Comparison of ENCODE assay signal across 17 cellular contexts in genomic region chr3:24405057-24405456, GRCh38.
DNase-seq lines count a peak whose midpoint lies in the region; ATAC-seq, FAIRE-seq and TF ChIP-seq lines count a peak whose summit lies in the region.
"Had no signal": no experiment of that assay in that cellular context is flagged by ENCODE, and none has a peak within 500 bp of the region (broad histone marks: within the 10 kb centered on the region; RNA-seq: fewer than 3 reads in every experiment).

No MANE protein-coding gene starts in this region.

- TF ChIP-seq CTCF in liver (IDR thresholded peaks at IDR 0.05; ENCODE audit: low read depth, low read length, missing input control) = no peak
- no peak for TF ChIP-seq CTCF in HepG2 (CRISPR knock-in tag; IDR thresholded peaks at IDR 0.05)

- no peaks in the 10 kb centered on the region for H3K36me3 Mint-ChIP-seq in naive thymus-derived CD4-positive, alpha-beta T cell
- H3K36me3 Mint-ChIP-seq: CD4-positive, CD25-positive, alpha-beta regulatory T cell; IgD-negative memory B cell had no signal

- H3K4me3 ChIP-seq in liver (ENCODE audit: low read depth in 1 of 3, low read length in 3 of 3) = no peak overlapping the region
- H3K4me3 ChIP-seq in HepG2 (replicated peaks in 1 of 3; ENCODE audit: insufficient read depth in 1 of 3, low read depth in 2 of 3, low read length in 3 of 3) = no peak overlapping the region
- no peak overlapping the region for H3K4me3 ChIP-seq in naive thymus-derived CD4-positive, alpha-beta T cell (ENCODE audit: low read length)
- H3K4me3 ChIP-seq: BLaER1 treated with 17β-estradiol and CSF1 and Interleukin-3, amounts not matched to agents 10 nM and 100 nM; GM23248 had no signal

- no peaks in the 10 kb centered on the region for H3K4me1 Mint-ChIP-seq in naive thymus-derived CD4-positive, alpha-beta T cell
- H3K4me1 Mint-ChIP-seq: CD4-positive, CD25-positive, alpha-beta regulatory T cell had no signal

- CTCF ChIA-PET in HepG2 (lab: Yijun Ruan, JAX; ENCODE audit: low intra/inter-chr PET ratio, low total read pairs) = no interaction called here
- CTCF ChIA-PET in naive thymus-derived CD4-positive, alpha-beta T cell (lab: Charles Lee) = no interaction called here

- peaks cover 2% of the 10 kb centered on the region for H3K79me2 ChIP-seq in HepG2 (ENCODE audit: insufficient read depth, low read length)

- intact Hi-C loops in HepG2 (cut with micrococcal nuclease; ENCODE audit: unreplicated experiment) = no loop called here
- intact Hi-C loops in left colon (cut with DNase I, micrococcal nuclease) = no loop called here
- intact Hi-C loops in naive thymus-derived CD4-positive, alpha-beta T cell (cut with micrococcal nuclease) = no loop called here
- intact Hi-C loops in sciatic nerve (cut with DNase I) = no loop called here

- no peak for TF ChIP-seq POLR2A in HepG2 (IDR thresholded peaks at IDR 0.05; ENCODE audit: insufficient read depth in 1 of 2, low read depth in 2 of 2, low read length in 2 of 2)

- no TSS peak for BruUV-seq in HepG2 (replicated peaks; lab: Mats Ljungman, UMichigan)

- no peak overlapping the region for H2AFZ ChIP-seq in HepG2 (ENCODE audit: low read length)
- H2AFZ ChIP-seq: GM23248 had no signal

- POLR2A ChIA-PET in HepG2 (lab: Yijun Ruan, JAX) = no interaction called here
- POLR2A ChIA-PET in naive thymus-derived CD4-positive, alpha-beta T cell (lab: Charles Lee) = no interaction called here

- H3K9ac ChIP-seq in liver (ENCODE audit: low read depth in 1 of 2, low read length in 2 of 2) (no peak overlapping the region), HepG2 (ENCODE audit: insufficient read depth, low read depth, low read length) (no peak overlapping the region)
- H3K9ac ChIP-seq: BLaER1 treated with 17β-estradiol and CSF1 and Interleukin-3, amounts not matched to agents 10 nM and 100 nM; GM23248 had no signal

- no peak for TF ChIP-seq EP300 in HepG2 (IDR thresholded peaks at IDR 0.05; ENCODE audit: low read depth in 2 of 2, low read length in 2 of 2)
- no peak for TF ChIP-seq EP300 in HepG2 (CRISPR knock-in tag; IDR thresholded peaks at IDR 0.05; ENCODE audit: borderline replicate concordance)

- H3K4me2 ChIP-seq in HepG2 (ENCODE audit: low read depth, low read length) = no peak overlapping the region
- H3K4me2 ChIP-seq: BLaER1 treated with 17β-estradiol and CSF1 and Interleukin-3, amounts not matched to agents 10 nM and 100 nM had no signal

- no peak for DNase-seq in HepG2 (ENCODE audit: low spot score)
- DNase-seq in RPMI8226 = peak; percentile 36
- DNase-seq in left colon = no peak
- DNase-seq in naive thymus-derived CD4-positive, alpha-beta T cell = no peak
- DNase-seq in sciatic nerve (ENCODE audit: low spot score) = no peak
- DNase-seq in activated CD4-positive, alpha-beta T cell treated with anti-CD3 and anti-CD28 coated beads for 1 hour = no peak
- DNase-seq: ACHN; CD4-positive, CD25-positive, alpha-beta regulatory T cell; DMS53; GF-D8; GM23248 had no signal

- H3K36me3 ChIP-seq in liver (ENCODE audit: control insufficient read depth in 4 of 4, insufficient read depth in 3 of 4, low read depth in 1 of 4, low read length in 3 of 4) (no peaks in the 10 kb centered on the region), HepG2 (replicated peaks in 1 of 2; ENCODE audit: control insufficient read depth in 1 of 2, insufficient read depth in 2 of 2, low read length in 2 of 2) (no peaks in the 10 kb centered on the region)
- H3K36me3 ChIP-seq in naive thymus-derived CD4-positive, alpha-beta T cell (ENCODE audit: control insufficient read depth in 2 of 3, insufficient read depth in 3 of 3, low read length in 3 of 3) = no peaks in the 10 kb centered on the region
- H3K36me3 ChIP-seq: BLaER1 treated with 17β-estradiol and CSF1 and Interleukin-3, amounts not matched to agents 10 nM and 100 nM had no signal

- H3K4me1 ChIP-seq in liver (ENCODE audit: control insufficient read depth in 4 of 4, insufficient read depth in 4 of 4, low read length in 3 of 4) = peaks cover 1 to 20% (median 15%) of the 10 kb centered on the region in 4 donors
- H3K4me1 ChIP-seq in HepG2 (ENCODE audit: insufficient read depth, low read length) = peaks cover 11% of the 10 kb centered on the region; the same call in 1 of the 2 replicates
- no peaks in the 10 kb centered on the region for H3K4me1 ChIP-seq in naive thymus-derived CD4-positive, alpha-beta T cell (ENCODE audit: control insufficient read depth in 2 of 2, insufficient read depth in 2 of 2, low read length in 2 of 2)
- H3K4me1 ChIP-seq: BLaER1 treated with 17β-estradiol and CSF1 and Interleukin-3, amounts not matched to agents 10 nM and 100 nM had no signal

- in situ Hi-C loops in HepG2 (cut with HindIII; ENCODE audit: extremely low pct_ligation_motif_present, low pct_unique_long_range_greater_than_20kb) = no loop called here

- H3K27me3 ChIP-seq in liver (ENCODE audit: control insufficient read depth in 4 of 4, insufficient read depth in 4 of 4, low read length in 3 of 4) (no peaks in the 10 kb centered on the region), HepG2 (ENCODE audit: control insufficient read depth in 1 of 2, insufficient read depth in 2 of 2, low read length in 2 of 2) (no peaks in the 10 kb centered on the region)
- H3K27me3 ChIP-seq in naive thymus-derived CD4-positive, alpha-beta T cell (ENCODE audit: control insufficient read depth in 2 of 2, insufficient read depth in 2 of 2, low read length in 2 of 2) = no peaks in the 10 kb centered on the region
- H3K27me3 ChIP-seq: BLaER1 treated with 17β-estradiol and CSF1 and Interleukin-3, amounts not matched to agents 10 nM and 100 nM had no signal

- H3K4me3 Mint-ChIP-seq in naive thymus-derived CD4-positive, alpha-beta T cell = no peak overlapping the region
- H3K4me3 Mint-ChIP-seq: CD4-positive, CD25-positive, alpha-beta regulatory T cell; IgD-negative memory B cell had no signal

- H3K9me3 ChIP-seq in liver (ENCODE audit: control insufficient read depth in 4 of 4, low read length in 3 of 4) = no peaks in the 10 kb centered on the region
- H3K9me3 ChIP-seq in HepG2 (ENCODE audit: low read length) = peaks cover 4% of the 10 kb centered on the region
- H3K9me3 ChIP-seq in naive thymus-derived CD4-positive, alpha-beta T cell (ENCODE audit: control insufficient read depth in 2 of 3, low read length in 3 of 3) = no peaks in the 10 kb centered on the region
- H3K9me3 ChIP-seq: BLaER1 treated with 17β-estradiol and CSF1 and Interleukin-3, amounts not matched to agents 10 nM and 100 nM had no signal

- TF ChIP-seq RAD21 in liver (IDR thresholded peaks at IDR 0.05) (no peak), HepG2 (CRISPR knock-in tag; IDR thresholded peaks at IDR 0.05) (no peak)

- no peaks in the 10 kb centered on the region for H3K27me3 Mint-ChIP-seq in naive thymus-derived CD4-positive, alpha-beta T cell
- H3K27me3 Mint-ChIP-seq: CD4-positive, CD25-positive, alpha-beta regulatory T cell; IgD-negative memory B cell had no signal

- H3K9me3 Mint-ChIP-seq in naive thymus-derived CD4-positive, alpha-beta T cell = peaks cover 0 to 1% (median 0%) of the 10 kb centered on the region in 11 donors
- H3K9me3 Mint-ChIP-seq: IgD-negative memory B cell had no signal

- H3K27ac Mint-ChIP-seq in naive thymus-derived CD4-positive, alpha-beta T cell = no peak overlapping the region
- H3K27ac Mint-ChIP-seq: CD4-positive, CD25-positive, alpha-beta regulatory T cell; IgD-negative memory B cell had no signal

- 51% methylated on average over 4 of the region's 4 CpGs for WGBS in liver
- WGBS in HepG2 (ENCODE audit: low lambda C conversion rate) = 95% methylated on average over 4 of the region's 4 CpGs

- ATAC-seq in HepG2 (no peak), left colon (peak; percentile 66), sciatic nerve (no peak)
- no peak for ATAC-seq in naive thymus-derived CD4-positive, alpha-beta T cell
- ATAC-seq: HCT116 had no signal

- no peak for FAIRE-seq in HepG2 (lab: Jason Lieb, UNC)
- FAIRE-seq: GM18507, H54 had no signal

- H4K20me1 ChIP-seq in HepG2 (ENCODE audit: insufficient read depth, low read length) = no peaks in the 10 kb centered on the region
- H4K20me1 ChIP-seq: BLaER1 treated with 17β-estradiol and CSF1 and Interleukin-3, amounts not matched to agents 10 nM and 100 nM had no signal

- H3K27ac ChIP-seq in liver (ENCODE audit: low read depth in 1 of 2, low read length in 2 of 2) (peak overlapping the region; percentile 32), HepG2 (ENCODE audit: extremely low read length, insufficient read depth, low read length) (no peak overlapping the region)
- H3K27ac ChIP-seq in naive thymus-derived CD4-positive, alpha-beta T cell (ENCODE audit: low read depth, low read length) = no peak overlapping the region
- H3K27ac ChIP-seq: BLaER1 treated with 17β-estradiol and CSF1 and Interleukin-3, amounts not matched to agents 10 nM and 100 nM; GM23248 had no signal

TF ChIP-seq in liver, 16 proteins besides CTCF, POLR2A, EP300 and RAD21 (continues in another document):
- no peak for TF ChIP-seq HNF4A (conservative IDR thresholded peaks at IDR 0.05)
- no peak for TF ChIP-seq MAX (IDR thresholded peaks at IDR 0.05)

TF ChIP-seq in HepG2, 621 proteins besides CTCF, POLR2A, EP300 and RAD21 (continues in another document):
- TF ChIP-seq NONO (IDR thresholded peaks at IDR 0.05) = no peak
- no peak for TF ChIP-seq NONO (CRISPR knock-in tag; conservative IDR thresholded peaks at IDR 0.05)
- no peak for TF ChIP-seq ZFAT (CRISPR knock-in tag; conservative IDR thresholded peaks at IDR 0.05)
- no peak for TF ChIP-seq ZC3H4 (CRISPR knock-in tag; IDR thresholded peaks at IDR 0.05; ENCODE audit: borderline replicate concordance)
- no peak for TF ChIP-seq ARHGAP35 (CRISPR knock-in tag; IDR thresholded peaks at IDR 0.05; ENCODE audit: borderline replicate concordance)
- no peak for TF ChIP-seq ATF5 (CRISPR knock-in tag; IDR thresholded peaks at IDR 0.05; ENCODE audit: low read depth)
- no peak for TF ChIP-seq ZNF605 (CRISPR knock-in tag; IDR thresholded peaks at IDR 0.05)
- TF ChIP-seq BRF2 (CRISPR knock-in tag; IDR thresholded peaks at IDR 0.05) = no peak
- TF ChIP-seq HNRNPUL1 (IDR thresholded peaks at IDR 0.05; ENCODE audit: low read depth, low read length) = no peak
- no peak for TF ChIP-seq GZF1 (CRISPR knock-in tag; IDR thresholded peaks at IDR 0.05)

Comparison
In these comparisons a context has a peak if more than half of its experiments do, and no peak if none do; other contexts are left out.
1. H3K27ac ChIP-seq: peak in liver (2 of 2); none in HepG2 (single experiment) and naive thymus-derived CD4-positive, alpha-beta T cell (single experiment).